8 cellular contexts compared by ENCODE assay signal in the genomic region with DNA sequence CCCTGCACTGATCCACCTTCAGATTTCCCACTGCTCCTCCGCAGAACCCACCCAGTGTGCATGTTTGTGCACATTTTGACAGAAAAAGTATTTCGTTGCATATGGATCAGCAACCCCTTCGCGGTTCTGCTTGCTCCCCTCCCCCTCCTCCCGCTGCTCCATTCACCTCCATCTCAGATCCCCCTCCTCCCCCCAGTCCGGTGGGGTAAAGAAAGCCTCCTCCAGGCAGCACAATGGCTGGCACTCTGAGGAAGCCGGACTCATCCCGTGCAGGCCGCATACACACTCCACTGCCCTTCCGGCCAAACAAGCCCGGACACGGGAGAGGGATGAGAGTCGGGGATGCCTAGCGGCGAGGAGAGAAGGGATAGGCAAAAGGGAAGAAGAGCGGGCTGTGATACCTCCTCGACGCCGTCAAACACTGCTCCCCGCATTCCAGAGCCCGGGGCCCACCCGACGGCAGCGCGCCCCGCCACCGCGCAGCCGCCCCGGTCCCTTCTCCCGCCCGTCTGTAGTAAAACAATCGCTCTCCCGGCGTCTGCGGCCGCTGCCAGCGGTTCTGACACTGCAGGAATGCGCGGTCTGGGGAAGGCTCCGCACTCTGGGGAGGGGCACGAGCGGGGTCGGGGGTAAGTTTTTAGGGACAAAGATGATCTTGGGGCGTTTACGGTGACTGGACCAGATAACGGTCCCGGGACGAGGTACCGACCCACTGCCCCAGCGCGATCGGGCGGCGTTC. TPM values are rescaled to one million over a fixed set of nuclear protein-coding genes. Genes with fewer than 3 reads are reported as not detected.
DNase-seq lines count a peak whose midpoint lies in the region; ATAC-seq and TF ChIP-seq lines count a peak whose summit lies in the region.

No MANE protein-coding gene starts in this region.

- H3K9ac ChIP-seq in iPS-15b (ENCODE audit: low read depth, low read length) = no peak overlapping the region

- H3K27me3 Mint-ChIP-seq in MCF 10A (ENCODE audit: insufficient read depth, unreplicated experiment) = peaks cover 11% of the 10 kb centered on the region

- in situ Hi-C loops in GM13976 (cut with MboI; ENCODE audit: low sequenced_read_pairs, unreplicated experiment) = no loop called here

- CTCF ChIA-PET in MCF 10A (lab: Yijun Ruan, JAX) = no interaction called here

- no peaks in the 10 kb centered on the region for H3K9me3 Mint-ChIP-seq in MCF 10A (ENCODE audit: unreplicated experiment)

- H3K4me3 ChIP-seq in LNCaP clone FGC (ENCODE audit: low read depth, low read length) (peak overlapping the region; percentile 46), iPS-15b (ENCODE audit: low read depth, low read length) (peak overlapping the region; percentile 76)

- peaks cover 5% of the 10 kb centered on the region for H3K4me1 Mint-ChIP-seq in MCF 10A (ENCODE audit: insufficient read depth, unreplicated experiment)

- H3K4me1 ChIP-seq in iPS-15b (ENCODE audit: control insufficient read depth, insufficient read depth, low read length) = peaks cover 7% of the 10 kb centered on the region

- no peaks in the 10 kb centered on the region for H3K36me3 ChIP-seq in iPS-15b (ENCODE audit: control insufficient read depth, insufficient read depth, low read length)

- no TSS peak for BruUV-seq in MCF 10A (replicated peaks; lab: Mats Ljungman, UMichigan)

- H3K4me3 Mint-ChIP-seq in MCF 10A (ENCODE audit: unreplicated experiment) = peak overlapping the region; percentile 71

- intact Hi-C loops in MCF 10A (cut with micrococcal nuclease) = no loop called here

- no peaks in the 10 kb centered on the region for H3K9me3 ChIP-seq in iPS-15b (ENCODE audit: control insufficient read depth, insufficient read depth, low read length)

- ATAC-seq in HG02970 (IDR thresholded peaks at IDR 0.05; ENCODE audit: low FRiP score, unreplicated experiment) = no peak

- peaks cover 14% of the 10 kb centered on the region for H3K27me3 ChIP-seq in iPS-15b (ENCODE audit: control insufficient read depth, insufficient read depth, low read length)

- DNase-seq in GM13976 (ENCODE audit: low spot score) (peak; percentile 51), LNCaP clone FGC (ENCODE audit: low read depth) (no peak), MCF 10A (ENCODE audit: unreplicated experiment) (no peak), retina (peak; percentile 87), GM19240 (ENCODE audit: insufficient read length, low spot score) (no peak), 8988T (no peak)

- POLR2A ChIA-PET in MCF 10A (lab: Yijun Ruan, JAX) = no interaction called here

- TF ChIP-seq CTCF in GM13976 (IDR thresholded peaks at IDR 0.05; ENCODE audit: borderline replicate concordance, control extremely low read depth, extremely low read depth, insufficient read depth, missing control alignments) = no peak
- no peak for TF ChIP-seq CTCF in LNCaP clone FGC (IDR thresholded peaks at IDR 0.05; ENCODE audit: control insufficient read depth, extremely low read depth, insufficient read depth)
- TF ChIP-seq CTCF in MCF 10A (IDR thresholded peaks at IDR 0.05; ENCODE audit: unreplicated experiment) = no peak

- H3K27ac Mint-ChIP-seq in MCF 10A (ENCODE audit: low read depth, unreplicated experiment) = peak overlapping the region; percentile 82

- H3K36me3 Mint-ChIP-seq in MCF 10A (ENCODE audit: insufficient read depth, unreplicated experiment) = peaks cover 12% of the 10 kb centered on the region

RNA-seq across cellular contexts. Expression of gene FEZ1, which starts 0.9 kb away (rescaled TPM):
- total RNA-seq in MCF 10A (2022) = 5.4 and 6.7 TPM in 2 replicates

Comparison
In these comparisons a context has a peak if more than half of its experiments do, and no peak if none do; other contexts are left out.
1. DNase-seq: peak in GM13976 (single experiment) and retina (single experiment); none in LNCaP clone FGC (single experiment), MCF 10A (single experiment), GM19240 (single experiment) and 8988T (single experiment).